ENCODE assay signal across 9 cellular contexts in genomic region chr1:235952950-235953615, GRCh38.
DNase-seq lines count a peak whose midpoint lies in the region; ATAC-seq and FAIRE-seq lines count a peak whose summit lies in the region.
"Had no signal": no experiment of that assay in that cellular context is flagged by ENCODE, and none has a peak within 500 bp of the region (broad histone marks: within the 10 kb centered on the region; RNA-seq: fewer than 3 reads in every experiment).

No MANE protein-coding gene starts in this region.

- no peak for FAIRE-seq in urothelium cell line (lab: Jason Lieb, UNC)

- ATAC-seq in HG03378 (IDR thresholded peaks at IDR 0.05; ENCODE audit: unreplicated experiment): peak; percentile 56

- H3K9me3 ChIP-seq in adipocyte (ENCODE audit: control insufficient read depth, low read length): peaks cover 11% of the 10 kb centered on the region

- no peaks in the 10 kb centered on the region for H3K27me3 ChIP-seq in adipocyte (replicated peaks; ENCODE audit: control insufficient read depth, insufficient read depth, low read length)

- peak overlapping the region; percentile 2 for H3K4me3 ChIP-seq in adipocyte (ENCODE audit: low read length)

- H3K36me3 ChIP-seq in adipocyte (ENCODE audit: control insufficient read depth, insufficient read depth, low read length, severe bottlenecking): no peaks in the 10 kb centered on the region

- H3K9ac ChIP-seq in adipocyte (ENCODE audit: low read length): no peak overlapping the region

- peaks cover 6% of the 10 kb centered on the region for H3K4me1 ChIP-seq in adipocyte (ENCODE audit: control insufficient read depth, insufficient read depth, low read length)

- peak; percentile 16 to 31 for DNase-seq in stimulated activated CD8-positive, alpha-beta memory T cell treated with anti-CD3 and anti-CD28 coated beads, Interleukin-7, amount 100 ng/mL, for 48 hours (ENCODE audit: extremely low read depth in 1 of 2, low read depth in 1 of 2)
- no peak for DNase-seq in stimulated activated CD8-positive, alpha-beta memory T cell treated with anti-CD3 and anti-CD28 coated beads, Interleukin-4, amount 100 ng/mL, for 48 hours
- DNase-seq in adipocyte (ENCODE audit: low read depth) (no peak), urothelium cell line (ENCODE audit: low spot score) (peak; percentile 45), NCI-H2227 (lab: John Stamatoyannopoulos, UW; ENCODE audit: unreplicated experiment) (no peak), HUDEP-2 (lab: John Stamatoyannopoulos, UW; ENCODE audit: unreplicated experiment in 76 of 76) (no peak), SHP77 treated with DMSO at 0.1 percent for 48 hours (lab: John Stamatoyannopoulos, UW) (no peak)
- DNase-seq: activated CD8-positive, alpha-beta memory T cell treated with anti-CD3 and anti-CD28 coated beads, Interleukin-2, amount 50 U/mL, for 4 hours had no signal

Comparison
In these comparisons a context has a peak if more than half of its experiments do, and no peak if none do; other contexts are left out.
1. DNase-seq: peak in stimulated activated CD8-positive, alpha-beta memory T cell treated with anti-CD3 and anti-CD28 coated beads, Interleukin-7, amount 100 ng/mL, for 48 hours (2 of 2) and urothelium cell line (single experiment); none in stimulated activated CD8-positive, alpha-beta memory T cell treated with anti-CD3 and anti-CD28 coated beads, Interleukin-4, amount 100 ng/mL, for 48 hours (single experiment), adipocyte (single experiment), NCI-H2227 (single experiment), HUDEP-2 (0 of 76) and SHP77 treated with DMSO at 0.1 percent for 48 hours (single experiment).